22 cellular contexts compared by ENCODE assay signal in the genomic region with DNA sequence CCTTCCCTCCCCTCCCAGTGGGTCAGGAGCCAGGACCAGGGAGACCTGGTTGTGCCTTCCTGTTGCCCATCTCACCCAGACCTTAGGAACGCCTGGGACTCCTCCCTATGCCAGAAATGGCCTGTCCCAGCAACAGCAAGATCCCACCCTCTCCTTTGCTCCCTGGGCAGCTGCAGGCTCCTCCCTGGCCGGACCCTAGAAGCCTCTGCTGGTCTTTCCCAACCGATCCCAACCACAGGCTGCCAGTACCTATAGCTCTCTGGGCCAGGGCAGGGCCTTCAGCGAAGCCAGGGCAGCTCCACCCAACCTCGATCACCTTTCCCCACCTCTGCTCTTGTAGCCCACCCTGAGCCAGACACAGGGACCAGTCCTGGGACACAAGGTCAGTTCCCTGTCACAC. TPM values are rescaled to one million over a fixed set of nuclear protein-coding genes. Genes with fewer than 3 reads are reported as not detected.
A peak's percentile ranks its signal among the peaks of the same experiment; 100 is the strongest.
DNase-seq lines count a peak whose midpoint lies in the region; ATAC-seq and TF ChIP-seq lines count a peak whose summit lies in the region.
"Had no signal": no experiment of that assay in that cellular context is flagged by ENCODE, and none has a peak within 500 bp of the region (broad histone marks: within the 10 kb centered on the region; RNA-seq: fewer than 3 reads in every experiment).

No MANE protein-coding gene starts in this region.

- WGBS in psoas muscle, 3 donors: 59 to 78% (median 60%) methylated on average over 5 of the region's 5 CpGs

- no peak overlapping the region for H3K9ac ChIP-seq in colonic mucosa (ENCODE audit: low read depth in 2 of 2, low read length in 2 of 2)

- H3K27ac ChIP-seq in psoas muscle (peak overlapping the region; percentile 63), tibial artery (peak overlapping the region; percentile 65 to 89), colonic mucosa (no peak overlapping the region), ascending aorta (peak overlapping the region in 1 of 2 donors; percentile 61)

- no peak for DNase-seq in Right ventricle myocardium inferior (ENCODE audit: missing footprints)
- DNase-seq in cardiac septum (ENCODE audit: low spot score): no peak
- no peak for DNase-seq in left cardiac atrium
- DNase-seq in psoas muscle: no peak
- DNase-seq in tibial artery: no peak
- DNase-seq in colonic mucosa: no peak
- DNase-seq in ascending aorta (ENCODE audit: low spot score in 2 of 2): no peak
- DNase-seq: BE2C; Caco-2; CD4-positive, CD25-positive, alpha-beta regulatory T cell; EL; KBM-7; NCI-H1105 treated with DMSO at 0.1 percent for 48 hours; NCI-H1694; NCI-H510A; NCI-H748 treated with DMSO at 0.1 percent for 48 hours; NK-92 treated with Interleukin-12 subunit alpha and Interleukin-12 subunit beta, amount 100 ng/mL, for 24 hours; SHP77 had no signal

- intact Hi-C loops in Right ventricle myocardium inferior (cut with DNase I) (no loop called here), cardiac septum (cut with DNase I) (no loop called here), left cardiac atrium (cut with DNase I) (no loop called here), psoas muscle (cut with DNase I) (loop anchor here (5.0 kb wide), 1 partner anchor 207 kb away; no protein-coding TSS in a partner anchor), tibial artery (cut with DNase I; ENCODE audit: low total_unique reads) (loop anchor here (10.0 kb wide), 1 partner anchor 405 kb away; a partner anchor contains a TSS), colonic mucosa (cut with DNase I) (loop anchor here (5.0 kb wide), 1 partner anchor 267 kb away; a partner anchor contains a TSS), ascending aorta (cut with DNase I) (loop anchor here (5.0 kb wide), 1 partner anchor 272 kb away; no protein-coding TSS in a partner anchor)

- H3K27me3 ChIP-seq in psoas muscle (ENCODE audit: insufficient read depth in 3 of 3, low read length in 2 of 3) (no peaks in the 10 kb centered on the region), tibial artery (no peaks in the 10 kb centered on the region), colonic mucosa (no peaks in the 10 kb centered on the region), ascending aorta (no peaks in the 10 kb centered on the region)
- H3K27me3 ChIP-seq: BE2C had no signal

- H3K4me3 ChIP-seq in psoas muscle (no peak overlapping the region), tibial artery (no peak overlapping the region), colonic mucosa (no peak overlapping the region), ascending aorta (no peak overlapping the region)
- H3K4me3 ChIP-seq: GM12878 had no signal

- H3K4me1 ChIP-seq in psoas muscle (peaks cover 54% of the 10 kb centered on the region), tibial artery (peaks cover 0 to 89% (median 49%) of the 10 kb centered on the region in 4 donors), colonic mucosa (no peaks in the 10 kb centered on the region), ascending aorta (peaks cover 10 to 33% of the 10 kb centered on the region in 2 donors)
- H3K4me1 ChIP-seq: BE2C, Caco-2 had no signal

- H3K36me3 ChIP-seq in psoas muscle (ENCODE audit: insufficient read depth in 1 of 2, low read depth in 1 of 2): peaks cover 0 to 90% of the 10 kb centered on the region in 2 donors
- H3K36me3 ChIP-seq in tibial artery: peaks cover 26 to 39% (median 26%) of the 10 kb centered on the region in 3 donors
- no peaks in the 10 kb centered on the region for H3K36me3 ChIP-seq in colonic mucosa
- H3K36me3 ChIP-seq in ascending aorta: peaks cover 25 to 36% of the 10 kb centered on the region in 2 donors
- H3K36me3 ChIP-seq: BE2C had no signal

- H3K9me3 ChIP-seq in psoas muscle: no peaks in the 10 kb centered on the region
- H3K9me3 ChIP-seq in tibial artery: no peaks in the 10 kb centered on the region
- H3K9me3 ChIP-seq in colonic mucosa: no peaks in the 10 kb centered on the region
- H3K9me3 ChIP-seq in ascending aorta: no peaks in the 10 kb centered on the region
- H3K9me3 ChIP-seq: BE2C, Caco-2 had no signal

- peak; percentile 18 for ATAC-seq in Right ventricle myocardium inferior
- ATAC-seq in left cardiac atrium: peak; percentile 1 to 3
- no peak for ATAC-seq in psoas muscle
- ATAC-seq in GM21515 (IDR thresholded peaks at IDR 0.05; ENCODE audit: unreplicated experiment): no peak
- ATAC-seq: GM12878 had no signal

- TF ChIP-seq CTCF in psoas muscle (IDR thresholded peaks at IDR 0.05): no peak
- no peak for TF ChIP-seq CTCF in tibial artery (IDR thresholded peaks at IDR 0.05)
- TF ChIP-seq CTCF in colonic mucosa (IDR thresholded peaks at IDR 0.05): no peak
- no peak for TF ChIP-seq CTCF in ascending aorta (IDR thresholded peaks at IDR 0.05)

RNA-seq across cellular contexts. Expression of a gene that starts 21.9 kb away (rescaled TPM):
- 1,478 TPM for total RNA-seq in Right ventricle myocardium inferior
- 1,178 TPM for total RNA-seq in cardiac septum
- total RNA-seq in left cardiac atrium: 100 to 1,000 TPM; 585 to 779 TPM
- 1,000 to 10,000 TPM in 1 of 4 donors, 100 to 1,000 TPM in 3; 615 to 2,187 (median 685) TPM for total RNA-seq in psoas muscle
- 100 to 1,000 TPM; 108 to 518 (median 274) TPM for polyA plus RNA-seq in psoas muscle
- 1 to 10 TPM in 1 of 2 donors, under 1 TPM in 1; 0.72 to 4.7 TPM for total RNA-seq in colonic mucosa
- total RNA-seq in ascending aorta: 27.4 TPM
- total RNA-seq: CD4-positive, CD25-positive, alpha-beta regulatory T cell had no signal
- polyA plus RNA-seq: CD4-positive, CD25-positive, alpha-beta regulatory T cell had no signal

RNA-seq across cellular contexts. Expression of a gene that starts 35.9 kb away (rescaled TPM):
- total RNA-seq in Right ventricle myocardium inferior: 0.41 TPM
- not detected for total RNA-seq in cardiac septum
- under 1 TPM; 0.12 to 0.18 TPM for total RNA-seq in left cardiac atrium
- under 1 TPM; 0.12 to 0.49 (median 0.32) TPM for total RNA-seq in psoas muscle
- polyA plus RNA-seq in psoas muscle: under 1 TPM; 0.14 to 0.23 (median 0.23) TPM
- total RNA-seq in colonic mucosa: not detected
- total RNA-seq in ascending aorta: not detected
- total RNA-seq: A172; Caco-2; CD4-positive, CD25-positive, alpha-beta regulatory T cell; GM12878; OCI-LY7 had no signal
- polyA plus RNA-seq: CD4-positive, CD25-positive, alpha-beta regulatory T cell; GM12878 had no signal

Comparison
In these comparisons a context has a peak if more than half of its experiments do, and no peak if none do; other contexts are left out.
1. ATAC-seq: peak in Right ventricle myocardium inferior (single experiment) and left cardiac atrium (2 of 2); none in psoas muscle (0 of 4) and GM21515 (single experiment).
2. RNA of a gene that starts 21.9 kb away (total RNA-seq): 1,478 TPM in Right ventricle myocardium inferior (single experiment), 1,178 TPM in cardiac septum (single experiment), 585 to 779 TPM in left cardiac atrium and 615 to 2,187 TPM in psoas muscle; 27.4 TPM in ascending aorta (single experiment) and 0.72 to 4.7 TPM in colonic mucosa; every median in the first group is over 10 times any median in the second.
3. intact Hi-C loops: an anchor here in psoas muscle (5.0 kb wide), tibial artery (10.0 kb wide), colonic mucosa (5.0 kb wide) and ascending aorta (5.0 kb wide); none called in Right ventricle myocardium inferior, cardiac septum and left cardiac atrium.